1 cellular context compared by ENCODE assay signal in genomic region chr3:69240651-69241578, GRCh38.
TF ChIP-seq lines count a peak whose summit lies in the region.

No MANE protein-coding gene starts in this region.

TF ChIP-seq in GM23338, 12 proteins besides CTCF, POLR2A, EP300 and RAD21 (continued from another document):
- no peak for TF ChIP-seq REST (IDR thresholded peaks at IDR 0.05; ENCODE audit: unreplicated experiment)
- TF ChIP-seq CREB1 (CRISPR knock-in tag; IDR thresholded peaks at IDR 0.05; ENCODE audit: low read depth) = no peak
- TF ChIP-seq ZNF462 (CRISPR knock-in tag; IDR thresholded peaks at IDR 0.05) = no peak
- no peak for TF ChIP-seq NANOG (IDR thresholded peaks at IDR 0.05; ENCODE audit: borderline replicate concordance)
